24 cellular contexts compared by ENCODE assay signal in the genomic region with DNA sequence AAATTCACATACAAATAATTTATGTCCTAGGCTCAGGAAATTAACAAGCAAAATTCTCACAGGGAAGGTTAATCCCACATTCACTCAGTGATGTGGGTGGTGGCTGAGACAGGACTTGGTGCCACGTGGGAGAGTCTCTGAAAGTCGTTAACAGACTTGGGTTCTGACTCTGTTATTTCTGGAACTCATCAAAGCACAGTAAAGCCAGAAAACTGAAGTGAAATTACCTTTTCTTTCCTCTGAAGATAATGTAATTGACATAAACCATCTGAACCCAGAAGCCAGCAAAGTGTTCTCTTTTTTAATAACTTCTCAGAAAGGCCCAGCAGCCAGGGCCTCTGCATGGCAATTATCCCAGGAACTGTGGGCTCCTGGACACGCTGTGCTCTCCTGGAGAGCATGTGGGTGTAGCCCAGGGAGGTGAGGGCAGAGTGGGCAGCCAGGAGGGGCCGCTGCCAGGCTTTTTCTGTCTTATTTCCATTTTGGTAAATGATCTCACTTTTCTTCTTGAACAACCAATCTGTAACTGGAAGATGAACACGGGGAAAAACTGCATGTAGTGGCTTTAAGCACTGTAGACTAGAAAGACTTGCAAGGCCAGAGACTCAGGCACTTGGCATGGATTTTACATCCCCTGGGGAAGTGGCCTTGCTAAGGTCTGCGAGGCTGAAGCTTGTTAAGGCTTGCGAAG.
DNase-seq lines count a peak whose midpoint lies in the region; ATAC-seq and TF ChIP-seq lines count a peak whose summit lies in the region.
"Had no signal": no experiment of that assay in that cellular context is flagged by ENCODE, and none has a peak within 500 bp of the region (broad histone marks: within the 10 kb centered on the region; RNA-seq: fewer than 3 reads in every experiment).

No MANE protein-coding gene starts in this region.

- H3K9me3 ChIP-seq in muscle layer of duodenum (ENCODE audit: control insufficient read depth in 1 of 2, low read length in 2 of 2), result no peaks in the 10 kb centered on the region
- H3K9me3 ChIP-seq: ovary, Peyer's patch, upper lobe of left lung had no signal

- peaks cover 0 to 5% of the 10 kb centered on the region in 2 donors for H3K4me1 ChIP-seq in muscle layer of duodenum (ENCODE audit: control insufficient read depth in 1 of 2, insufficient read depth in 2 of 2, low read length in 2 of 2)
- H3K4me1 ChIP-seq: Peyer's patch, upper lobe of left lung had no signal

- intact Hi-C loops in Right ventricle myocardium inferior (cut with DNase I) (no loop called here), cardiac septum (cut with DNase I) (no loop called here), dorsolateral prefrontal cortex (cut with DNase I) (loop anchor here in 1 of 2 donors (5.0 to 10.0 kb wide), 2 partner anchors 71 to 102 kb away; no protein-coding TSS in a partner anchor)

- TF ChIP-seq CTCF in dorsolateral prefrontal cortex (IDR thresholded peaks at IDR 0.05 in 54 of 56, conservative IDR thresholded peaks at IDR 0.05 in 2 of 56; ENCODE audit: low read depth in 1 of 56, partially characterized antibody in 56 of 56), result no peak

- peak; percentile 59 for ATAC-seq in Right ventricle myocardium inferior
- no peak for ATAC-seq in left lobe of liver
- ATAC-seq in HG02970 (IDR thresholded peaks at IDR 0.05; ENCODE audit: low FRiP score, unreplicated experiment), result no peak
- ATAC-seq in GM18861 (IDR thresholded peaks at IDR 0.05; ENCODE audit: unreplicated experiment), result no peak
- ATAC-seq: left colon had no signal

- H3K27me3 ChIP-seq in dorsolateral prefrontal cortex (no peaks in the 10 kb centered on the region), muscle layer of duodenum (ENCODE audit: low read depth, low read length) (no peaks in the 10 kb centered on the region)
- H3K27me3 ChIP-seq: cardiac muscle cell, ovary, Peyer's patch, upper lobe of left lung had no signal

- H3K27ac ChIP-seq in dorsolateral prefrontal cortex (peak overlapping the region in 56 of 59 donors; percentile 38 to 90 (median 72)), muscle layer of duodenum (ENCODE audit: low read length) (peak overlapping the region; percentile 31)
- H3K27ac ChIP-seq: cardiac muscle cell, ovary, Peyer's patch, upper lobe of left lung had no signal

- DNase-seq in Right ventricle myocardium inferior (ENCODE audit: missing footprints), result no peak
- DNase-seq in cardiac septum (ENCODE audit: low spot score), result no peak
- DNase-seq in dorsolateral prefrontal cortex, result peak in 7 of 10 donors; percentile 42 to 76 (median 68)
- no peak for DNase-seq in left lobe of liver (ENCODE audit: low spot score)
- no peak for DNase-seq in DMS 273 (lab: John Stamatoyannopoulos, UW; ENCODE audit: unreplicated experiment)
- DNase-seq: activated CD4-positive, alpha-beta T cell treated with anti-CD3 and anti-CD28 coated beads for 48 hours; activated CD8-positive, alpha-beta memory T cell treated with anti-CD3 and anti-CD28 coated beads, Interleukin-2, amount 50 U/mL, for 48 hours; activated gamma-delta T cell treated with Interleukin-2 at 50 U/mL for 16 hours; DMS53; effector memory CD4-positive, alpha-beta T cell; H9; KG1; left colon; NCI-H1436; NCI-H2171 treated with DMSO at 0.1 percent for 48 hours; ovary; Peyer's patch; stimulated activated CD4-positive, alpha-beta T cell treated with anti-CD3 and anti-CD28 coated beads, Interleukin-4, amount 100 ng/mL, for 4 hours; stimulated activated CD8-positive, alpha-beta memory T cell treated with anti-CD3 and anti-CD28 coated beads, Interleukin-4, amount 100 ng/mL, for 48 hours; upper lobe of left lung had no signal

- H3K36me3 ChIP-seq in muscle layer of duodenum (ENCODE audit: control insufficient read depth in 1 of 2, insufficient read depth in 2 of 2, low read length in 2 of 2), result no peaks in the 10 kb centered on the region
- H3K36me3 ChIP-seq: cardiac muscle cell, ovary, Peyer's patch, upper lobe of left lung had no signal

- H3K4me3 ChIP-seq in dorsolateral prefrontal cortex, result no peak overlapping the region
- H3K4me3 ChIP-seq in muscle layer of duodenum (ENCODE audit: low read depth in 1 of 2, low read length in 2 of 2), result no peak overlapping the region
- H3K4me3 ChIP-seq: cardiac muscle cell, ovary, Peyer's patch, upper lobe of left lung had no signal

Comparison
In these comparisons a context has a peak if more than half of its experiments do, and no peak if none do; other contexts are left out.
1. DNase-seq: peak in dorsolateral prefrontal cortex (7 of 10); none in Right ventricle myocardium inferior (single experiment), cardiac septum (single experiment), left lobe of liver (single experiment) and DMS 273 (single experiment).